ENCODE assay signal across 8 cellular contexts in genomic region chr7:51366930-51367613, GRCh38. TPM values are rescaled to one million over a fixed set of nuclear protein-coding genes. Genes with fewer than 3 reads are reported as not detected.
DNase-seq lines count a peak whose midpoint lies in the region; ATAC-seq and TF ChIP-seq lines count a peak whose summit lies in the region.

No MANE protein-coding gene starts in this region.

- no peaks in the 10 kb centered on the region for H3F3A ChIP-seq in OCI-LY1 (ENCODE audit: insufficient read depth, low read length)

- H3K4me3 ChIP-seq in OCI-LY1 (ENCODE audit: low read depth, low read length, poor library complexity, severe bottlenecking) (no peak overlapping the region), lung (no peak overlapping the region), coronary artery (no peak overlapping the region)

- H3K27me3 ChIP-seq in OCI-LY1 (ENCODE audit: insufficient read depth, low read length) (no peaks in the 10 kb centered on the region), lung (ENCODE audit: control insufficient read depth, insufficient read depth) (no peaks in the 10 kb centered on the region)

- no peak overlapping the region for H2AFZ ChIP-seq in OCI-LY1 (ENCODE audit: low read length)

- no peaks in the 10 kb centered on the region for H3K4me1 ChIP-seq in OCI-LY1 (ENCODE audit: insufficient read depth, low read length, severe bottlenecking)
- no peaks in the 10 kb centered on the region for H3K4me1 ChIP-seq in lung (ENCODE audit: control insufficient read depth in 2 of 2, insufficient read depth in 2 of 2, low read length in 2 of 2)

- H3K9me3 ChIP-seq in OCI-LY1 (ENCODE audit: low read length) (no peaks in the 10 kb centered on the region), lung (ENCODE audit: control insufficient read depth in 2 of 2, insufficient read depth in 1 of 2, low read length in 1 of 2) (peaks cover 0 to 3% of the 10 kb centered on the region in 2 donors)

- H3K4me2 ChIP-seq in OCI-LY1 (ENCODE audit: low read length): no peak overlapping the region

- no peak overlapping the region for H3K27ac ChIP-seq in OCI-LY1 (ENCODE audit: low read depth, low read length, poor library complexity, severe bottlenecking)
- no peak overlapping the region for H3K27ac ChIP-seq in lung (ENCODE audit: low read depth in 1 of 2, low read length in 1 of 2)
- H3K27ac ChIP-seq in coronary artery: no peak overlapping the region

- H3K36me3 ChIP-seq in OCI-LY1 (ENCODE audit: insufficient read depth, low read length): no peaks in the 10 kb centered on the region
- H3K36me3 ChIP-seq in lung (ENCODE audit: control insufficient read depth in 2 of 2, insufficient read depth in 2 of 2, low read length in 2 of 2): no peaks in the 10 kb centered on the region

- ATAC-seq in GM18861 (IDR thresholded peaks at IDR 0.05; ENCODE audit: unreplicated experiment) (peak; percentile 84), lung (ENCODE audit: insufficient read depth, low FRiP score) (peak; percentile 89), HG03025 (IDR thresholded peaks at IDR 0.05; ENCODE audit: low FRiP score, unreplicated experiment) (no peak)

- whole genome bisulfite sequencing in lung, 2 donors: 32 to 33% methylated on average over 6 of the region's 6 CpGs

- H3K9me2 ChIP-seq in OCI-LY1 (ENCODE audit: low read depth, low read length): no peaks in the 10 kb centered on the region

- no peak overlapping the region for H3K9ac ChIP-seq in OCI-LY1 (ENCODE audit: low read length)

- no peaks in the 10 kb centered on the region for H4K20me1 ChIP-seq in OCI-LY1 (ENCODE audit: insufficient read depth, low read length)

- H3K79me2 ChIP-seq in OCI-LY1 (ENCODE audit: insufficient read depth, low read length): no peaks in the 10 kb centered on the region

- peak; percentile 77 for TF ChIP-seq CTCF in OCI-LY1 (IDR thresholded peaks at IDR 0.05; ENCODE audit: low read length)
- peak; percentile 57 for TF ChIP-seq CTCF in lung (IDR thresholded peaks at IDR 0.05; ENCODE audit: control extremely low read depth, extremely low read depth)
- no peak for TF ChIP-seq CTCF in coronary artery (IDR thresholded peaks at IDR 0.05)

- DNase-seq in COR-L47 (lab: John Stamatoyannopoulos, UW) (peak; percentile 43), HT1080 (ENCODE audit: low read depth) (peak; percentile 52), ecto neural progenitor cell (ENCODE audit: low spot score) (peak; percentile 65), lung (ENCODE audit: low spot score) (peak; percentile 38), coronary artery (ENCODE audit: low spot score) (no peak)

RNA-seq across cellular contexts. Expression of gene COBL, which starts 50.5 kb away (rescaled TPM):
- total RNA-seq in HT1080 (2014; rRNA removed; shearing (Covaris generic)): 1.2 TPM in 2 replicates
- polyA plus RNA-seq in HT1080 (2015; cell fraction: cytosol; rRNA removed): 0.28 and 0.65 TPM in 2 replicates
- polyA plus RNA-seq in HT1080 (2015; cell fraction: nucleus; rRNA removed): 0.15 and 0.16 TPM in 2 replicates
- total RNA-seq in lung: 10 to 100 TPM; 21.7 to 38.1 TPM
- polyA plus RNA-seq in lung: 1 to 10 TPM; 6.3 to 8.3 TPM

Comparison
In these comparisons a context has a peak if more than half of its experiments do, and no peak if none do; other contexts are left out.
1. RNA of gene COBL, which starts 50.5 kb away (total RNA-seq): 21.7 to 38.1 TPM in lung; 1.2 TPM in HT1080; every median in the first group is over 10 times any median in the second.